In the genomic region with DNA sequence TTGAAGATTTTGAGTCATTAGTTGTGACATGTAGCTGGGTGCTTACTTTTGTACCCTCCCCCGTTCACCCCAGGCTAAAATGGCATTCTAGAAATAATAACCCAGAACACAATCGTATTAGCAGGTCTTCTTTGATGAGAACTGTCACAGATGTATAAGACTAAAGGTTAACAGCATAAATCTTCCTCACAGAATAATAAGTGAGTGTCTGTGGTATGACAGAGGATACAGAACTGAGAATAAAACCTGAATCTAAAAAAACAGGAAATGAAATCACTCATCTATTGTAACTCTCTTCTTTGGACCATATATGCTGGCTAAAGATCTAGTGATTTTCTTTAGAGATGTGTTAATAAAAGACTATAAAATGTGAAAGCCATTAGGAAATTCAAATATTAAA, we compare ENCODE assay signal across 17 cellular contexts.
DNase-seq lines count a peak whose midpoint lies in the region; ATAC-seq and TF ChIP-seq lines count a peak whose summit lies in the region.
"Had no signal": no experiment of that assay in that cellular context is flagged by ENCODE, and none has a peak within 500 bp of the region (broad histone marks: within the 10 kb centered on the region; RNA-seq: fewer than 3 reads in every experiment).

No MANE protein-coding gene starts in this region.

- no peak for TF ChIP-seq CTCF in activated B cell treated with CpG ODN at 0.5 μM for 24 hours (IDR thresholded peaks at IDR 0.05)

- no peaks in the 10 kb centered on the region for H3K27me3 Mint-ChIP-seq in activated B cell treated with CpG ODN at 0.5 μM for 24 hours
- no peaks in the 10 kb centered on the region for H3K27me3 Mint-ChIP-seq in T-helper 17 cell
- H3K27me3 Mint-ChIP-seq: T-cell had no signal

- POLR2A ChIA-PET in activated B cell treated with CpG ODN at 0.5 μM for 24 hours (lab: Charles Lee): no interaction called here

- DNase-seq in activated B cell treated with CpG ODN at 0.5 μM for 24 hours (no peak), left lobe of liver (ENCODE audit: low spot score) (no peak), anterior cingulate cortex (lab: John Stamatoyannopoulos, UW) (no peak), T-helper 17 cell (no peak)
- DNase-seq: activated T-cell treated with anti-CD3 and anti-CD28 coated beads, Interleukin-2, amount 50 U/mL, for 4 hours; DND-41; hippocampal formation; MG63; NCI-H2171 treated with DMSO at 0.1 percent for 48 hours; T-cell had no signal

- H3K4me3 Mint-ChIP-seq in activated B cell treated with CpG ODN at 0.5 μM for 24 hours (peak overlapping the region; percentile 53), T-helper 17 cell (no peak overlapping the region)
- H3K4me3 Mint-ChIP-seq: activated T-cell treated with anti-CD3 and anti-CD28 coated beads, Interleukin-2, amount 50 U/mL, for 4 hours; neural crest cell; T-cell had no signal

- peak; percentile 85 for ATAC-seq in GM18858 (IDR thresholded peaks at IDR 0.05; ENCODE audit: unreplicated experiment)
- ATAC-seq in GM21576 (IDR thresholded peaks at IDR 0.05; ENCODE audit: unreplicated experiment): peak; percentile 80
- peak; percentile 79 for ATAC-seq in HG03354 (IDR thresholded peaks at IDR 0.05; ENCODE audit: poor library complexity, severe bottlenecking, unreplicated experiment)
- ATAC-seq in activated B cell treated with CpG ODN at 0.5 μM for 24 hours (ENCODE audit: low read depth): peak; percentile 90
- no peak for ATAC-seq in left lobe of liver
- ATAC-seq in GM21447 (IDR thresholded peaks at IDR 0.05; ENCODE audit: unreplicated experiment): no peak
- no peak for ATAC-seq in T-helper 17 cell
- ATAC-seq: activated T-cell treated with anti-CD3 and anti-CD28 coated beads, Interleukin-2, amount 50 U/mL, for 4 hours; HCT116; Panc1; T-cell had no signal

- CTCF ChIA-PET in activated B cell treated with CpG ODN at 0.5 μM for 24 hours (lab: Charles Lee): no interaction called here

- H3K4me1 Mint-ChIP-seq in activated B cell treated with CpG ODN at 0.5 μM for 24 hours (peaks cover 18% of the 10 kb centered on the region), T-helper 17 cell (no peaks in the 10 kb centered on the region)
- H3K4me1 Mint-ChIP-seq: neural crest cell, T-cell had no signal

- no peaks in the 10 kb centered on the region for H3K9me3 ChIP-seq in T-helper 17 cell (ENCODE audit: control insufficient read depth, low read length, poor library complexity, severe bottlenecking)
- H3K9me3 ChIP-seq: MG63 had no signal

- intact Hi-C loops in activated B cell treated with CpG ODN at 0.5 μM for 24 hours (cut with micrococcal nuclease): loop anchor here (2.0 kb wide), 2 partner anchors 55 to 75 kb away; no protein-coding TSS in a partner anchor

- H3K27ac Mint-ChIP-seq in activated B cell treated with CpG ODN at 0.5 μM for 24 hours (peak overlapping the region; percentile 65), T-helper 17 cell (no peak overlapping the region)
- H3K27ac Mint-ChIP-seq: T-cell had no signal

- H3K36me3 Mint-ChIP-seq in activated B cell treated with CpG ODN at 0.5 μM for 24 hours (ENCODE audit: low read depth) (no peaks in the 10 kb centered on the region), T-helper 17 cell (ENCODE audit: low read depth) (no peaks in the 10 kb centered on the region)
- H3K36me3 Mint-ChIP-seq: T-cell had no signal

- H3K9me3 Mint-ChIP-seq in activated B cell treated with CpG ODN at 0.5 μM for 24 hours: no peaks in the 10 kb centered on the region
- H3K9me3 Mint-ChIP-seq: neural crest cell had no signal

Comparison
In these comparisons a context has a peak if more than half of its experiments do, and no peak if none do; other contexts are left out.
1. ATAC-seq: peak in GM18858 (single experiment), GM21576 (single experiment), HG03354 (single experiment) and activated B cell treated with CpG ODN at 0.5 μM for 24 hours (single experiment); none in left lobe of liver (single experiment), GM21447 (single experiment) and T-helper 17 cell (single experiment).